Comparison of ENCODE assay signal across 8 cellular contexts in the genomic region with DNA sequence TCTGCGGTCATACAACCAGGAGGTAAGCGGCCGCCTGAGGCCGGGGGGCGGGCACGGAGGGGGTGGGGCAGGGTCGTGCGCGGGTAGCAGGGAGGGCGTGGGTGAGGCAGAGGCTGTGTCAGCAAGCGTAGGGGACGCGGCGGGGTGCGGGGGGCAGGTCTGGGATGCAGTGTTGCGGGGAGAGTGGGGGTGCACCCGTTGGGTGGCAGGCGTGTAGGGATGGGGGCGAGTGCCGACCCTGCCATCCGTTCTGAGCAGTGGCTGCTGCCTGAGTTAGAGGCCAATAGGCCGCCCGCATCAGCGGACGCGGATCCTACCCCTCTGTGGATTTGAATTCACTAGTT. TPM values are rescaled to one million over a fixed set of nuclear protein-coding genes. Genes with fewer than 3 reads are reported as not detected.
A peak's percentile ranks its signal among the peaks of the same experiment; 100 is the strongest.
DNase-seq lines count a peak whose midpoint lies in the region; ATAC-seq and TF ChIP-seq lines count a peak whose summit lies in the region.

No MANE protein-coding gene starts in this region.

- 1% methylated on average over 26 of the region's 26 CpGs for WGBS in tibial nerve, 2 donors

- ATAC-seq in left lung (peak; percentile 0), GM18511 (IDR thresholded peaks at IDR 0.05; ENCODE audit: unreplicated experiment) (no peak)

- H3K27ac Mint-ChIP-seq in activated T-cell treated with anti-CD3 and anti-CD28 coated beads, Interleukin-2, amount 50 U/mL, for 24 hours: peak overlapping the region; percentile 97

- no peak for TF ChIP-seq EP300 in tibial nerve (IDR thresholded peaks at IDR 0.05)

- peaks cover 46% of the 10 kb centered on the region for H3K4me1 Mint-ChIP-seq in activated T-cell treated with anti-CD3 and anti-CD28 coated beads, Interleukin-2, amount 50 U/mL, for 24 hours (ENCODE audit: low read depth)

- H3K36me3 ChIP-seq in left lung: peaks cover 0 to 63% of the 10 kb centered on the region in 2 donors
- peaks cover 7 to 62% (median 28%) of the 10 kb centered on the region in 3 donors for H3K36me3 ChIP-seq in tibial nerve

- peak overlapping the region; percentile 97 to 100 for H3K4me3 ChIP-seq in left lung
- peak overlapping the region; percentile 80 to 99 (median 91) for H3K4me3 ChIP-seq in tibial nerve

- H3K4me3 Mint-ChIP-seq in activated T-cell treated with anti-CD3 and anti-CD28 coated beads, Interleukin-2, amount 50 U/mL, for 24 hours: peak overlapping the region; percentile 99

- H3K4me1 ChIP-seq in left lung: peaks cover 25 to 56% of the 10 kb centered on the region in 2 donors
- H3K4me1 ChIP-seq in tibial nerve: peaks cover 14 to 51% (median 28%) of the 10 kb centered on the region in 4 donors

- H3K9me3 ChIP-seq in left lung: no peaks in the 10 kb centered on the region
- H3K9me3 ChIP-seq in tibial nerve: no peaks in the 10 kb centered on the region

- H3K27me3 Mint-ChIP-seq in activated T-cell treated with anti-CD3 and anti-CD28 coated beads, Interleukin-2, amount 50 U/mL, for 24 hours: no peaks in the 10 kb centered on the region

- no peak for TF ChIP-seq CTCF in left lung (IDR thresholded peaks at IDR 0.05)
- TF ChIP-seq CTCF in tibial nerve (IDR thresholded peaks at IDR 0.05): no peak

- H3K27me3 ChIP-seq in left lung (no peaks in the 10 kb centered on the region), tibial nerve (no peaks in the 10 kb centered on the region)

- intact Hi-C loops in left lung (cut with DNase I): no loop called here

- H3K9me3 Mint-ChIP-seq in activated T-cell treated with anti-CD3 and anti-CD28 coated beads, Interleukin-2, amount 50 U/mL, for 24 hours: no peaks in the 10 kb centered on the region

- H3K27ac ChIP-seq in left lung: peak overlapping the region; percentile 99 to 100
- H3K27ac ChIP-seq in tibial nerve: peak overlapping the region; percentile 98 to 100 (median 99)

- no peak for TF ChIP-seq POLR2A in tibial nerve (IDR thresholded peaks at IDR 0.05)

- DNase-seq in activated T-cell treated with anti-CD3 and anti-CD28 coated beads, Interleukin-2, amount 50 U/mL, for 24 hours: no peak
- DNase-seq in activated T-cell treated with anti-CD3 and anti-CD28 coated beads, Interleukin-2, amount 50 U/mL, for 1 hour: no peak
- DNase-seq in astrocyte of the hippocampus (ENCODE audit: low read depth, low spot score): peak; percentile 29
- DNase-seq in left lung: peak in 1 of 2 donors; percentile 51
- DNase-seq in tibial nerve (ENCODE audit: low spot score in 2 of 2): no peak
- DNase-seq in NCI-H524 treated with DMSO at 0.1 percent for 48 hours (lab: John Stamatoyannopoulos, UW): no peak
- no peak for DNase-seq in SKM-1 treated with dmso at 0.1 percent for 144 hours (lab: John Stamatoyannopoulos, UW; ENCODE audit: unreplicated experiment)

- peaks cover 92% of the 10 kb centered on the region for H3K36me3 Mint-ChIP-seq in activated T-cell treated with anti-CD3 and anti-CD28 coated beads, Interleukin-2, amount 50 U/mL, for 24 hours (ENCODE audit: low read depth)

RNA-seq across cellular contexts. Expression of gene RIC8A, which starts 1.4 kb away (rescaled TPM):
- total RNA-seq in left lung (100 to 1,000 TPM; 100 to 117 TPM), tibial nerve (100 to 1,000 TPM in 3 of 4 donors, 10 to 100 TPM in 1; 69.0 to 118 (median 101) TPM)

RNA-seq across cellular contexts. Expression of gene BET1L, which starts 1.7 kb away (rescaled TPM):
- 10 to 100 TPM; 46.0 to 53.6 TPM for total RNA-seq in left lung
- total RNA-seq in tibial nerve: 10 to 100 TPM; 30.9 to 43.9 (median 38.7) TPM

RNA-seq across cellular contexts. Expression of gene SCGB1C1, which starts 16.0 kb away (rescaled TPM):
- not detected for total RNA-seq in left lung
- total RNA-seq in tibial nerve: not detected

RNA-seq across cellular contexts. Expression of gene SIRT3, which starts 27.3 kb away (rescaled TPM):
- total RNA-seq in left lung (10 to 100 TPM; 13.5 to 15.1 TPM), tibial nerve (10 to 100 TPM; 14.9 to 23.4 (median 17.5) TPM)

RNA-seq across cellular contexts. Expression of gene PSMD13, which starts 27.9 kb away (rescaled TPM):
- total RNA-seq in left lung: 100 to 1,000 TPM in 1 of 2 donors, 10 to 100 TPM in 1; 78.0 to 131 TPM
- 100 to 1,000 TPM in 3 of 4 donors, 10 to 100 TPM in 1; 72.0 to 136 (median 120) TPM for total RNA-seq in tibial nerve
